In the genomic region with DNA sequence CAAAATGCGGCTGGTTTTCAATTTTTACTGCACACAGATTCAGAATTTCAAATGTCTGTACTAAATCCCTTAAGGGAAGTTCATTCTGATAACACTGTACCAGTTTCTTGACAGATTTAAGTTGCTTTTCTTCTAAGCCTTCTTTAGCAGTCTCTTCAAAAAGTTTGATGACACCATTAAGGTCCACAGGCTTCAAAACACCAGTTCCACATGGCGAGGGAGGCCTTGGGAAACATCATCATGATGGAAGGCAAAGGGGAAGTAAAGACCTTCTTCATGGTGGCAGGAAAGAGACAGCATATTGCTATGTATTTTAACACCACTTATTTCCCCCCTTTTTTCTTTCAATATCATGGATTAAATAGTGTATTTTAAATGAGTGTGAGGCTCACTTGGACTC, we compare ENCODE assay signal across 1 cellular context.
TF ChIP-seq lines count a peak whose summit lies in the region.

No MANE protein-coding gene starts in this region.

TF ChIP-seq in HepG2, 621 proteins besides CTCF, POLR2A, EP300 and RAD21:
- no peak for TF ChIP-seq CCAR2 (optimal IDR thresholded peaks at IDR 0.05; ENCODE audit: low read depth, low read length)
- TF ChIP-seq ZNF558 (CRISPR knock-in tag; IDR thresholded peaks at IDR 0.05; ENCODE audit: borderline replicate concordance), result no peak
- TF ChIP-seq SAP130 (CRISPR knock-in tag; IDR thresholded peaks at IDR 0.05; ENCODE audit: low read depth), result no peak
- TF ChIP-seq ZBTB8A (CRISPR knock-in tag; IDR thresholded peaks at IDR 0.05; ENCODE audit: borderline replicate concordance, low read depth), result no peak
- TF ChIP-seq ZNF543 (CRISPR knock-in tag; IDR thresholded peaks at IDR 0.05), result no peak
- TF ChIP-seq SNRNP70 (IDR thresholded peaks at IDR 0.05; ENCODE audit: low read depth, low read length), result no peak
- TF ChIP-seq, protein P1, sequence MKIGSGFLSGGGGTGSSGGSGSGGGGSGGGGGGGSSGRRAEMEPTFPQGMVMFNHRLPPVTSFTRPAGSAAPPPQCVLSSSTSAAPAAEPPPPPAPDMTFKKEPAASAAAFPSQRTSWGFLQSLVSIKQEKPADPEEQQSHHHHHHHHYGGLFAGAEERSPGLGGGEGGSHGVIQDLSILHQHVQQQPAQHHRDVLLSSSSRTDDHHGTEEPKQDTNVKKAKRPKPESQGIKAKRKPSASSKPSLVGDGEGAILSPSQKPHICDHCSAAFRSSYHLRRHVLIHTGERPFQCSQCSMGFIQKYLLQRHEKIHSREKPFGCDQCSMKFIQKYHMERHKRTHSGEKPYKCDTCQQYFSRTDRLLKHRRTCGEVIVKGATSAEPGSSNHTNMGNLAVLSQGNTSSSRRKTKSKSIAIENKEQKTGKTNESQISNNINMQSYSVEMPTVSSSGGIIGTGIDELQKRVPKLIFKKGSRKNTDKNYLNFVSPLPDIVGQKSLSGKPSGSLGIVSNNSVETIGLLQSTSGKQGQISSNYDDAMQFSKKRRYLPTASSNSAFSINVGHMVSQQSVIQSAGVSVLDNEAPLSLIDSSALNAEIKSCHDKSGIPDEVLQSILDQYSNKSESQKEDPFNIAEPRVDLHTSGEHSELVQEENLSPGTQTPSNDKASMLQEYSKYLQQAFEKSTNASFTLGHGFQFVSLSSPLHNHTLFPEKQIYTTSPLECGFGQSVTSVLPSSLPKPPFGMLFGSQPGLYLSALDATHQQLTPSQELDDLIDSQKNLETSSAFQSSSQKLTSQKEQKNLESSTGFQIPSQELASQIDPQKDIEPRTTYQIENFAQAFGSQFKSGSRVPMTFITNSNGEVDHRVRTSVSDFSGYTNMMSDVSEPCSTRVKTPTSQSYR (CRISPR knock-in tag; IDR thresholded peaks at IDR 0.05; ENCODE audit: borderline replicate concordance), result no peak
- TF ChIP-seq SP140L (CRISPR knock-in tag; IDR thresholded peaks at IDR 0.05; ENCODE audit: borderline replicate concordance), result no peak
- TF ChIP-seq, protein P2, sequence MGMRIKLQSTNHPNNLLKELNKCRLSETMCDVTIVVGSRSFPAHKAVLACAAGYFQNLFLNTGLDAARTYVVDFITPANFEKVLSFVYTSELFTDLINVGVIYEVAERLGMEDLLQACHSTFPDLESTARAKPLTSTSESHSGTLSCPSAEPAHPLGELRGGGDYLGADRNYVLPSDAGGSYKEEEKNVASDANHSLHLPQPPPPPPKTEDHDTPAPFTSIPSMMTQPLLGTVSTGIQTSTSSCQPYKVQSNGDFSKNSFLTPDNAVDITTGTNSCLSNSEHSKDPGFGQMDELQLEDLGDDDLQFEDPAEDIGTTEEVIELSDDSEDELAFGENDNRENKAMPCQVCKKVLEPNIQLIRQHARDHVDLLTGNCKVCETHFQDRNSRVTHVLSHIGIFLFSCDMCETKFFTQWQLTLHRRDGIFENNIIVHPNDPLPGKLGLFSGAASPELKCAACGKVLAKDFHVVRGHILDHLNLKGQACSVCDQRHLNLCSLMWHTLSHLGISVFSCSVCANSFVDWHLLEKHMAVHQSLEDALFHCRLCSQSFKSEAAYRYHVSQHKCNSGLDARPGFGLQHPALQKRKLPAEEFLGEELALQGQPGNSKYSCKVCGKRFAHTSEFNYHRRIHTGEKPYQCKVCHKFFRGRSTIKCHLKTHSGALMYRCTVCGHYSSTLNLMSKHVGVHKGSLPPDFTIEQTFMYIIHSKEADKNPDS (CRISPR knock-in tag; IDR thresholded peaks at IDR 0.05), result no peak
- TF ChIP-seq, protein P3, sequence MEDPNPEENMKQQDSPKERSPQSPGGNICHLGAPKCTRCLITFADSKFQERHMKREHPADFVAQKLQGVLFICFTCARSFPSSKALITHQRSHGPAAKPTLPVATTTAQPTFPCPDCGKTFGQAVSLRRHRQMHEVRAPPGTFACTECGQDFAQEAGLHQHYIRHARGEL (CRISPR knock-in tag; IDR thresholded peaks at IDR 0.05), result no peak
- TF ChIP-seq ZNF788 (CRISPR knock-in tag; IDR thresholded peaks at IDR 0.05; ENCODE audit: borderline replicate concordance), result no peak
- no peak for TF ChIP-seq ZNF225 (CRISPR knock-in tag; IDR thresholded peaks at IDR 0.05)
- no peak for TF ChIP-seq ZNF761 (CRISPR knock-in tag; conservative IDR thresholded peaks at IDR 0.05)
- TF ChIP-seq, protein P4, sequence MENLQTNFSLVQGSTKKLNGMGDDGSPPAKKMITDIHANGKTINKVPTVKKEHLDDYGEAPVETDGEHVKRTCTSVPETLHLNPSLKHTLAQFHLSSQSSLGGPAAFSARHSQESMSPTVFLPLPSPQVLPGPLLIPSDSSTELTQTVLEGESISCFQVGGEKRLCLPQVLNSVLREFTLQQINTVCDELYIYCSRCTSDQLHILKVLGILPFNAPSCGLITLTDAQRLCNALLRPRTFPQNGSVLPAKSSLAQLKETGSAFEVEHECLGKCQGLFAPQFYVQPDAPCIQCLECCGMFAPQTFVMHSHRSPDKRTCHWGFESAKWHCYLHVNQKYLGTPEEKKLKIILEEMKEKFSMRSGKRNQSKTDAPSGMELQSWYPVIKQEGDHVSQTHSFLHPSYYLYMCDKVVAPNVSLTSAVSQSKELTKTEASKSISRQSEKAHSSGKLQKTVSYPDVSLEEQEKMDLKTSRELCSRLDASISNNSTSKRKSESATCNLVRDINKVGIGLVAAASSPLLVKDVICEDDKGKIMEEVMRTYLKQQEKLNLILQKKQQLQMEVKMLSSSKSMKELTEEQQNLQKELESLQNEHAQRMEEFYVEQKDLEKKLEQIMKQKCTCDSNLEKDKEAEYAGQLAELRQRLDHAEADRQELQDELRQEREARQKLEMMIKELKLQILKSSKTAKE (CRISPR knock-in tag; IDR thresholded peaks at IDR 0.05; ENCODE audit: borderline replicate concordance), result no peak
- TF ChIP-seq, protein P5, sequence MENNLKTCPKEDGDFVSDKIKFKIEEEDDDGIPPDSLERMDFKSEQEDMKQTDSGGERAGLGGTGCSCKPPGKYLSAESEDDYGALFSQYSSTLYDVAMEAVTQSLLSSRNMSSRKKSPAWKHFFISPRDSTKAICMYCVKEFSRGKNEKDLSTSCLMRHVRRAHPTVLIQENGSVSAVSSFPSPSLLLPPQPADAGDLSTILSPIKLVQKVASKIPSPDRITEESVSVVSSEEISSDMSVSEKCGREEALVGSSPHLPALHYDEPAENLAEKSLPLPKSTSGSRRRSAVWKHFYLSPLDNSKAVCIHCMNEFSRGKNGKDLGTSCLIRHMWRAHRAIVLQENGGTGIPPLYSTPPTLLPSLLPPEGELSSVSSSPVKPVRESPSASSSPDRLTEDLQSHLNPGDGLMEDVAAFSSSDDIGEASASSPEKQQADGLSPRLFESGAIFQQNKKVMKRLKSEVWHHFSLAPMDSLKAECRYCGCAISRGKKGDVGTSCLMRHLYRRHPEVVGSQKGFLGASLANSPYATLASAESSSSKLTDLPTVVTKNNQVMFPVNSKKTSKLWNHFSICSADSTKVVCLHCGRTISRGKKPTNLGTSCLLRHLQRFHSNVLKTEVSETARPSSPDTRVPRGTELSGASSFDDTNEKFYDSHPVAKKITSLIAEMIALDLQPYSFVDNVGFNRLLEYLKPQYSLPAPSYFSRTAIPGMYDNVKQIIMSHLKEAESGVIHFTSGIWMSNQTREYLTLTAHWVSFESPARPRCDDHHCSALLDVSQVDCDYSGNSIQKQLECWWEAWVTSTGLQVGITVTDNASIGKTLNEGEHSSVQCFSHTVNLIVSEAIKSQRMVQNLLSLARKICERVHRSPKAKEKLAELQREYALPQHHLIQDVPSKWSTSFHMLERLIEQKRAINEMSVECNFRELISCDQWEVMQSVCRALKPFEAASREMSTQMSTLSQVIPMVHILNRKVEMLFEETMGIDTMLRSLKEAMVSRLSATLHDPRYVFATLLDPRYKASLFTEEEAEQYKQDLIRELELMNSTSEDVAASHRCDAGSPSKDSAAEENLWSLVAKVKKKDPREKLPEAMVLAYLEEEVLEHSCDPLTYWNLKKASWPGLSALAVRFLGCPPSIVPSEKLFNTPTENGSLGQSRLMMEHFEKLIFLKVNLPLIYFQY (CRISPR knock-in tag; IDR thresholded peaks at IDR 0.05; ENCODE audit: borderline replicate concordance), result no peak
